8 cellular contexts compared by ENCODE assay signal in genomic region chr20:844473-845225, GRCh38. TPM values are rescaled to one million over a fixed set of nuclear protein-coding genes. Genes with fewer than 3 reads are reported as not detected.
A peak's percentile ranks its signal among the peaks of the same experiment; 100 is the strongest.
DNase-seq lines count a peak whose midpoint lies in the region; ATAC-seq and TF ChIP-seq lines count a peak whose summit lies in the region.

No MANE protein-coding gene starts in this region.

- H3K4me3 ChIP-seq in LNCaP clone FGC (ENCODE audit: low read depth, low read length): peak overlapping the region; percentile 43

- ATAC-seq in GM21786 (IDR thresholded peaks at IDR 0.05; ENCODE audit: unreplicated experiment): peak; percentile 93

- DNase-seq in DMS53 treated with DMSO at 0.1 percent for 48 hours (lab: John Stamatoyannopoulos, UW; ENCODE audit: unreplicated experiment) (peak; percentile 96), LNCaP clone FGC (ENCODE audit: low read depth) (peak; percentile 87), SIG-M5 treated with dmso at 0.1 percent for 504 hours (lab: John Stamatoyannopoulos, UW; ENCODE audit: unreplicated experiment) (peak; percentile 93), germinal center (ENCODE audit: low spot score) (peak; percentile 98), occipital lobe (lab: John Stamatoyannopoulos, UW) (peak; percentile 80), substantia nigra (lab: John Stamatoyannopoulos, UW) (peak in 47 of 49 donors; percentile 7 to 94 (median 62))
- peak; percentile 90 for DNase-seq in activated naive CD4-positive, alpha-beta T cell treated with Interleukin-2 at 50 U/mL for 16 hours

- H3K27ac ChIP-seq in substantia nigra (ENCODE audit: low read depth, low read length, poor library complexity, severe bottlenecking): no peak overlapping the region

- TF ChIP-seq CTCF in LNCaP clone FGC (IDR thresholded peaks at IDR 0.05; ENCODE audit: control insufficient read depth, extremely low read depth, insufficient read depth): no peak

RNA-seq across cellular contexts. Expression of gene FAM110A, which starts 11.1 kb away (rescaled TPM):
- 6.7 TPM for total RNA-seq in occipital lobe
